ENCODE assay signal across 16 cellular contexts in the genomic region with DNA sequence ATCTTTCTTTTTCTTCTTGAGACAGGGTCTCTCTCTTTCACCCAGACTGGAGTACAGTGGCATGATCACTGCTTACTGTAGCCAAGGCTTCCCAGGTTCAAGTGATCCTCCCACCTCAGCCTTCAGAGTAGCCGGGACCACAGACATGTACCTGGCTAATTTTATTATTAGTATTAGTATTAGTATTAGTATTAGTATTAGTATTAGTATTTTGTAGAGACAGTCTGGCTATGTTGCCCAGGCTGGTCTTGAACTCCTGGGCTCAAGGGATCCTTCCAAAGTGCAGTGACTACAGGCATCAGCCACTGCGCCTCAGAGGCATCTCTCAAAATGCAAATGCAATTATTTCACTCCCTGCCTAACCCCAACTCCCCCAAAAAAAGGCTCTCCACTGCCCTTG. TPM values are rescaled to one million over a fixed set of nuclear protein-coding genes. Genes with fewer than 3 reads are reported as not detected.
DNase-seq lines count a peak whose midpoint lies in the region; ATAC-seq and TF ChIP-seq lines count a peak whose summit lies in the region.
"Had no signal": no experiment of that assay in that cellular context is flagged by ENCODE, and none has a peak within 500 bp of the region (broad histone marks: within the 10 kb centered on the region; RNA-seq: fewer than 3 reads in every experiment).

No MANE protein-coding gene starts in this region.

- intact Hi-C loops in CD8-positive, alpha-beta T cell (cut with DNase I, micrococcal nuclease) = no loop called here

- H3K9ac ChIP-seq in endodermal cell (ENCODE audit: extremely low read depth, low read length, poor library complexity, severe bottlenecking) = no peak overlapping the region
- H3K9ac ChIP-seq: KMS-11 had no signal

- no peaks in the 10 kb centered on the region for H3K9me3 ChIP-seq in CD8-positive, alpha-beta T cell (ENCODE audit: low read length)
- H3K9me3 ChIP-seq in endodermal cell (ENCODE audit: control insufficient read depth, low read length) (no peaks in the 10 kb centered on the region), osteoblast (ENCODE audit: low read depth, low read length) (no peaks in the 10 kb centered on the region)

- peak overlapping the region; percentile 44 for H3K4me3 Mint-ChIP-seq in CD8-positive, alpha-beta T cell
- H3K4me3 Mint-ChIP-seq in HFFc6 (peak overlapping the region; percentile 94), endodermal cell (peak overlapping the region; percentile 82)

- no peaks in the 10 kb centered on the region for H3K36me3 Mint-ChIP-seq in CD8-positive, alpha-beta T cell
- peaks cover 5% of the 10 kb centered on the region; the same call in 1 of the 2 replicates for H3K36me3 Mint-ChIP-seq in HFFc6 (ENCODE audit: low read depth)
- peaks cover 30% of the 10 kb centered on the region for H3K36me3 Mint-ChIP-seq in endodermal cell (ENCODE audit: low read depth)

- DNase-seq in CD8-positive, alpha-beta T cell = no peak
- DNase-seq in HFFc6 (no peak), endodermal cell (peak; percentile 18), osteoblast (ENCODE audit: insufficient read length, low spot score, missing footprints) (peak; percentile 54), ecto neural progenitor cell (ENCODE audit: low spot score) (no peak)
- no peak for DNase-seq in stimulated activated CD4-positive, alpha-beta T cell treated with anti-CD3 and anti-CD28 coated beads, Interleukin-2, amount 100 ng/mL, for 24 hours
- DNase-seq: COR-L47, DMS153, GDM1, GOT3, NCI-H1417 treated with DMSO at 0.1 percent for 48 hours, NCI-H187 treated with DMSO at 0.1 percent for 48 hours, NCI-H524 treated with DMSO at 0.1 percent for 48 hours had no signal

- H3K27ac Mint-ChIP-seq in CD8-positive, alpha-beta T cell = no peak overlapping the region
- peak overlapping the region; percentile 84 for H3K27ac Mint-ChIP-seq in HFFc6
- H3K27ac Mint-ChIP-seq in endodermal cell = no peak overlapping the region

- no peak for TF ChIP-seq CTCF in CD8-positive, alpha-beta T cell (IDR thresholded peaks at IDR 0.05)
- TF ChIP-seq CTCF in HFFc6 (IDR thresholded peaks at IDR 0.05) (no peak), endodermal cell (conservative IDR thresholded peaks at IDR 0.05) (no peak), osteoblast (IDR thresholded peaks at IDR 0.05; ENCODE audit: extremely low read depth, low read depth, low read length) (no peak)

- no peak for ATAC-seq in CD8-positive, alpha-beta T cell
- ATAC-seq in GM19455 (IDR thresholded peaks at IDR 0.05; ENCODE audit: unreplicated experiment) = no peak
- no peak for ATAC-seq in HG02870 (IDR thresholded peaks at IDR 0.05; ENCODE audit: unreplicated experiment)

- H3K27me3 ChIP-seq in CD8-positive, alpha-beta T cell (ENCODE audit: insufficient read depth, low read length) = no peaks in the 10 kb centered on the region
- H3K27me3 ChIP-seq in endodermal cell (ENCODE audit: control insufficient read depth, insufficient read depth, low read length, poor library complexity, severe bottlenecking) (no peaks in the 10 kb centered on the region), osteoblast (ENCODE audit: insufficient read depth, low read length) (no peaks in the 10 kb centered on the region)

- no peak overlapping the region for H2AFZ ChIP-seq in osteoblast (ENCODE audit: low read length)

- POLR2A ChIA-PET in CD8-positive, alpha-beta T cell (lab: Charles Lee) = no interaction called here

- no peak overlapping the region for H3K27ac ChIP-seq in CD8-positive, alpha-beta T cell (ENCODE audit: low read depth, low read length)
- H3K27ac ChIP-seq in endodermal cell (ENCODE audit: low read depth, low read length) (no peak overlapping the region), osteoblast (ENCODE audit: low read depth, low read length) (no peak overlapping the region)
- H3K27ac ChIP-seq: KMS-11 had no signal

- 100% methylated on average over 1 of the region's 2 CpGs; no CpG with 5 or more reads in 1 of the 2 experiments for WGBS in endodermal cell (ENCODE audit: insufficient coverage in 1 of 2, insufficient read length in 1 of 2), 2 experiments

- peaks cover 6% of the 10 kb centered on the region for H3K4me1 ChIP-seq in CD8-positive, alpha-beta T cell (ENCODE audit: insufficient read depth, low read length)
- H3K4me1 ChIP-seq in endodermal cell (ENCODE audit: control insufficient read depth, insufficient read depth, low read length) (no peaks in the 10 kb centered on the region), osteoblast (ENCODE audit: insufficient read depth, low read length) (peaks cover 17% of the 10 kb centered on the region)

- H4K20me1 ChIP-seq in osteoblast (ENCODE audit: insufficient read depth, low read length) = peaks cover 27% of the 10 kb centered on the region

- peaks cover 31% of the 10 kb centered on the region for H3K27me3 Mint-ChIP-seq in CD8-positive, alpha-beta T cell (ENCODE audit: low read depth)
- peaks cover 4% of the 10 kb centered on the region for H3K27me3 Mint-ChIP-seq in HFFc6 (ENCODE audit: insufficient read depth)
- H3K27me3 Mint-ChIP-seq in endodermal cell (ENCODE audit: insufficient read depth) = peaks cover 16% of the 10 kb centered on the region

- CTCF ChIA-PET in CD8-positive, alpha-beta T cell (lab: Charles Lee) = no interaction called here

- H3K79me2 ChIP-seq in osteoblast (ENCODE audit: insufficient read depth, low read length) = peaks cover 31% of the 10 kb centered on the region

- no peak overlapping the region for H3K4me2 ChIP-seq in osteoblast (ENCODE audit: insufficient read depth, low read length)
- H3K4me2 ChIP-seq: KMS-11 had no signal

- no peaks in the 10 kb centered on the region for H3K36me3 ChIP-seq in CD8-positive, alpha-beta T cell (ENCODE audit: insufficient read depth, low read length)
- H3K36me3 ChIP-seq in endodermal cell (ENCODE audit: control insufficient read depth, insufficient read depth, low read length) (peaks cover 9% of the 10 kb centered on the region), osteoblast (ENCODE audit: insufficient read depth, low read length) (peaks cover 23% of the 10 kb centered on the region)

- no peaks in the 10 kb centered on the region for H3K9me3 Mint-ChIP-seq in CD8-positive, alpha-beta T cell
- H3K9me3 Mint-ChIP-seq in HFFc6 (no peaks in the 10 kb centered on the region), endodermal cell (no peaks in the 10 kb centered on the region)

- H3K4me3 ChIP-seq in CD8-positive, alpha-beta T cell (ENCODE audit: low read depth, low read length) = no peak overlapping the region
- H3K4me3 ChIP-seq in endodermal cell (ENCODE audit: low read length) = no peak overlapping the region
- no peak overlapping the region for H3K4me3 ChIP-seq in osteoblast (ENCODE audit: insufficient read depth, low read length)

- H3K4me1 Mint-ChIP-seq in CD8-positive, alpha-beta T cell (ENCODE audit: low read depth) = peaks cover 11% of the 10 kb centered on the region
- H3K4me1 Mint-ChIP-seq in HFFc6 (ENCODE audit: low read depth) (peaks cover 38% of the 10 kb centered on the region), endodermal cell (peaks cover 10% of the 10 kb centered on the region)

RNA-seq across cellular contexts. Expression of a gene that starts 1.7 kb away (rescaled TPM):
- under 1 TPM; 0.39 to 0.54 TPM for total RNA-seq in CD8-positive, alpha-beta T cell
- 10 to 100 TPM; 21.9 to 27.3 (median 24.5) TPM for total RNA-seq in HFFc6 (2021; fragmentation: NEBNext Ultra II Directional; extraction: Animal tissue kit (Norgen Biotek cat#: 25700))
- total RNA-seq in endodermal cell (10 to 100 TPM; 22.9 to 24.4 TPM), osteoblast (10.6 and 12.3 TPM in 2 replicates)
- polyA plus RNA-seq in endodermal cell (2013, experiment 1 of 2) = 9.7 TPM
- polyA plus RNA-seq in endodermal cell (2013, experiment 2 of 2) = 8.9 TPM

RNA-seq across cellular contexts. Expression of a gene that starts 25.6 kb away (rescaled TPM):
- total RNA-seq in CD8-positive, alpha-beta T cell = not detected
- not detected for total RNA-seq in HFFc6 (2021; fragmentation: NEBNext Ultra II Directional; extraction: Animal tissue kit (Norgen Biotek cat#: 25700))
- under 1 TPM; 0.11 to 0.22 TPM for total RNA-seq in endodermal cell
- 0.18 TPM for polyA plus RNA-seq in endodermal cell (2013, experiment 1 of 2)
- 0.21 TPM for polyA plus RNA-seq in endodermal cell (2013, experiment 2 of 2)
- total RNA-seq in osteoblast = under 0.01 TPM in 1 of 2 replicates, not detected in the other

RNA-seq across cellular contexts. Expression of a gene that starts 37.0 kb away (rescaled TPM):
- not detected for total RNA-seq in CD8-positive, alpha-beta T cell
- 1 to 10 TPM; 2.1 to 4.6 (median 3.0) TPM for total RNA-seq in HFFc6 (2021; fragmentation: NEBNext Ultra II Directional; extraction: Animal tissue kit (Norgen Biotek cat#: 25700))
- total RNA-seq in endodermal cell (1 to 10 TPM; 2.7 to 4.0 TPM), osteoblast (4.0 and 5.0 TPM in 2 replicates)
- 5.1 TPM for polyA plus RNA-seq in endodermal cell (2013, experiment 1 of 2)
- polyA plus RNA-seq in endodermal cell (2013, experiment 2 of 2) = 4.6 TPM

RNA-seq across cellular contexts. Expression of a gene that starts 37.0 kb away (rescaled TPM):
- not detected for total RNA-seq in CD8-positive, alpha-beta T cell
- total RNA-seq in HFFc6 (2021; fragmentation: NEBNext Ultra II Directional; extraction: Animal tissue kit (Norgen Biotek cat#: 25700)) = under 1 TPM in 1 of 6 experiments, not detected in 5; 0.21 TPM
- total RNA-seq in endodermal cell (under 1 TPM; 0.24 to 0.64 TPM), osteoblast (under 0.01 and 0.36 TPM in 2 replicates)
- 0.11 TPM for polyA plus RNA-seq in endodermal cell (2013, experiment 1 of 2)
- polyA plus RNA-seq in endodermal cell (2013, experiment 2 of 2) = 0.25 TPM

Comparison
In these comparisons a context has a peak if more than half of its experiments do, and no peak if none do; other contexts are left out.
1. DNase-seq: peak in endodermal cell (single experiment) and osteoblast (single experiment); none in CD8-positive, alpha-beta T cell (0 of 7), HFFc6 (single experiment), stimulated activated CD4-positive, alpha-beta T cell treated with anti-CD3 and anti-CD28 coated beads, Interleukin-2, amount 100 ng/mL, for 24 hours (0 of 2) and ecto neural progenitor cell (single experiment).
2. H3K4me3 Mint-ChIP-seq: peak in every context shown above with its lines; median percentile 94 in HFFc6; 82 in endodermal cell; 44 in CD8-positive, alpha-beta T cell.